Comparison of ENCODE assay signal across 28 cellular contexts in genomic region chr13:96821971-96822370, GRCh38.
"Had no signal": no experiment of that assay in that cellular context is flagged by ENCODE, and none has a peak within 500 bp of the region (broad histone marks: within the 10 kb centered on the region; RNA-seq: fewer than 3 reads in every experiment).

No MANE protein-coding gene starts in this region.

- H3K9me3 ChIP-seq: colonic mucosa, gastroesophageal sphincter, pancreas, psoas muscle, sigmoid colon, thyroid gland had no signal

- H3K4me3 ChIP-seq: colonic mucosa, gastroesophageal sphincter, hepatocyte, pancreas, psoas muscle, sigmoid colon, smooth muscle cell, thyroid gland had no signal

- DNase-seq: activated CD4-positive, alpha-beta T cell treated with anti-CD3 and anti-CD28 coated beads for 36 hours; activated CD4-positive, CD25-positive, alpha-beta regulatory T cell; activated CD8-positive, alpha-beta memory T cell treated with anti-CD3 and anti-CD28 coated beads, Interleukin-2, amount 10 ng/mL, durations not matched to agents 7 days and 5 days; activated CD8-positive, alpha-beta T cell treated with anti-CD3 and anti-CD28 coated beads, Interleukin-2, amount 10 ng/mL, durations not matched to agents 7 days and 5 days; activated naive CD4-positive, alpha-beta T cell; activated T-cell treated with anti-CD3 and anti-CD28 coated beads for 4 hours; activated T-cell treated with anti-CD3 and anti-CD28 coated beads, Interleukin-2, amount 50 U/mL, for 72 hours; anterior cingulate cortex; colonic mucosa; effector CD8-positive, alpha-beta T cell; left colon; midbrain; naive thymus-derived CD4-positive, alpha-beta T cell; nucleus accumbens; pancreas; psoas muscle; sigmoid colon; stimulated activated CD4-positive, alpha-beta T cell treated with anti-CD3 and anti-CD28 coated beads, Interleukin-1b, Interleukin-23, amount 100 ng/mL, for 48 hours; stimulated activated CD4-positive, alpha-beta T cell treated with anti-CD3 and anti-CD28 coated beads, Interleukin-4, amount 100 ng/mL, for 4 hours; stimulated activated CD8-positive, alpha-beta memory T cell treated with anti-CD3 and anti-CD28 coated beads, Interleukin-4, amount 100 ng/mL, for 48 hours; stimulated activated naive CD8-positive, alpha-beta T cell treated with anti-CD3 and anti-CD28 coated beads, Interleukin-15, amount 100 ng/mL, for 72 hours; substantia nigra; thyroid gland had no signal

- H3K27ac ChIP-seq: colonic mucosa, gastroesophageal sphincter, hepatocyte, pancreas, psoas muscle, sigmoid colon, thyroid gland had no signal

- H3K4me1 ChIP-seq: colonic mucosa, pancreas, psoas muscle, sigmoid colon had no signal

- H3K79me2 ChIP-seq: hepatocyte had no signal

- H3K27me3 ChIP-seq: colonic mucosa, gastroesophageal sphincter, hepatocyte, pancreas, sigmoid colon, thyroid gland had no signal

- H2AFZ ChIP-seq: hepatocyte had no signal

- H3K36me3 ChIP-seq: colonic mucosa, gastroesophageal sphincter, pancreas, sigmoid colon, thyroid gland had no signal

- H3K4me2 ChIP-seq: hepatocyte, smooth muscle cell had no signal

- ATAC-seq: activated CD4-positive, alpha-beta T cell treated with anti-CD3 and anti-CD28 coated beads for 36 hours; activated CD8-positive, alpha-beta memory T cell treated with anti-CD3 and anti-CD28 coated beads, Interleukin-2, amount 10 ng/mL, durations not matched to agents 7 days and 5 days; activated CD8-positive, alpha-beta T cell treated with anti-CD3 and anti-CD28 coated beads, Interleukin-2, amount 10 ng/mL, durations not matched to agents 7 days and 5 days; activated naive CD4-positive, alpha-beta T cell treated with anti-CD3 and anti-CD28 coated beads, Interleukin-2, amount 50 U/mL, for 72 hours; activated T-cell treated with anti-CD3 and anti-CD28 coated beads, Interleukin-2, amount 50 U/mL, for 72 hours; gastroesophageal sphincter; left colon; naive thymus-derived CD4-positive, alpha-beta T cell; pancreas; psoas muscle; stimulated activated memory B cell treated with anti-CD40 and anti-IgM and Interleukin-4, amounts not matched to agents 10 μg/mL and 1 μg/mL and 100 μg/mL, for 72 hours; stimulated activated naive CD8-positive, alpha-beta T cell treated with anti-CD3 and anti-CD28 coated beads, Interleukin-15, amount 100 ng/mL, for 72 hours had no signal
